ENCODE assay signal across 1 cellular context in genomic region chr12:110105159-110105558, GRCh38.
TF ChIP-seq lines count a peak whose summit lies in the region.

No MANE protein-coding gene starts in this region.

TF ChIP-seq in HCT116, 20 proteins besides CTCF, POLR2A, EP300 and RAD21 (continued from another document):
- TF ChIP-seq TCF7L2 (IDR thresholded peaks at IDR 0.05; ENCODE audit: borderline replicate concordance, extremely low read depth, insufficient read depth, insufficient read length) (no peak), SP1 (IDR thresholded peaks at IDR 0.05; ENCODE audit: low read depth) (no peak), ATF3 (IDR thresholded peaks at IDR 0.05) (no peak), SRF (IDR thresholded peaks at IDR 0.05; ENCODE audit: low read depth) (no peak), CEBPB (IDR thresholded peaks at IDR 0.05; ENCODE audit: low read depth) (no peak), FOSL1 (IDR thresholded peaks at IDR 0.05; ENCODE audit: low read depth) (no peak), REST (IDR thresholded peaks at IDR 0.05; ENCODE audit: low read depth) (no peak), ZFX (IDR thresholded peaks at IDR 0.05) (no peak), ZNF274 (IDR thresholded peaks at IDR 0.05; ENCODE audit: low read depth, low read length) (no peak)
